8 cellular contexts compared by ENCODE assay signal in the genomic region with DNA sequence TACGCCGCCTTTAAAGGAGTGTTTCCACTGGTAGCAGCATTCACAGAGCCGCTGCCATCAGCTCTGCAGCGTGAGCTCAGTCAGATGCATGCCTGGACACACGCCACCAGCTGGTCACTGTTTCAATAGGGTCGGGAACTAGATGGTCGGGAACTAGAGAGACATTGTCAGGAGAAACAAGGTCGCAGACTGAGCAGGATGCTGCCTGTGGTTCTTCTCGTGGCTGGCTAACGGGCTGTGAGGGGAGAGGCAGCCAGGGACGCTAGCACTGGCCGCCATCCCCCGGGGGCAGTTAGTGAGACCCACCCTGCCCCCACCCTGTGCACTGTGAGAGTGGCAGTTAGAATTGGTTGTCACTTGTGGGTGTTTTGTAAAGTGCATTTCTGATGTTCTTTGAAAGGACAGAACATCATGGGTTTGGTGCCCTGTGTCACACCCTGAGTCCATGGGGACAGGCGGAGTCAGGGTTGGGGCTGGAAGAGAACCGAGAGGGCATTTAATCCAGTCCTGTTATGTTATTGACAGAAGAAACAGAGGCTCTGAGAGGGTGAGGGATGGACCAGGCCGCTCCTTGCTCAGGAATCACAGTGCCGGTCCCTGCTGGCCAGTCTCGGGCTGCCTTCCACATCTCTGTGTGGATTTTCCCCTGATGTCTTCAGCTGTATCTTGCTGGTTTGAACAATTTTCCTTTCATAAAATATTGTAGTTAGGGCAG.
DNase-seq lines count a peak whose midpoint lies in the region; ATAC-seq and TF ChIP-seq lines count a peak whose summit lies in the region.

No MANE protein-coding gene starts in this region.

- ATAC-seq in Panc1 (peak; percentile 92), HG03354 (IDR thresholded peaks at IDR 0.05; ENCODE audit: poor library complexity, severe bottlenecking, unreplicated experiment) (no peak), GM18907 (IDR thresholded peaks at IDR 0.05; ENCODE audit: unreplicated experiment) (no peak)

- BruUV-seq in Panc1 (replicated peaks; lab: Mats Ljungman, UMichigan): no TSS peak

- POLR2A ChIA-PET in Panc1 (lab: Charles Lee): no interaction called here

- H3K4me1 ChIP-seq in Panc1 (ENCODE audit: control insufficient read depth, insufficient read depth, low read length): peaks cover 51% of the 10 kb centered on the region

- no peaks in the 10 kb centered on the region for H3K9me3 ChIP-seq in Panc1 (ENCODE audit: control insufficient read depth, insufficient read depth, low read depth, low read length)

- H3K36me3 ChIP-seq in Panc1 (ENCODE audit: control insufficient read depth, insufficient read depth, low read length): no peaks in the 10 kb centered on the region

- no peaks in the 10 kb centered on the region for H3K27me3 Mint-ChIP-seq in neural crest cell (ENCODE audit: low read depth)

- DNase-seq in G401 (ENCODE audit: low spot score): peak; percentile 82
- DNase-seq in Panc1 (ENCODE audit: low read depth, low spot score): no peak
- peak; percentile 30 for DNase-seq in fibroblast of gingiva (ENCODE audit: low read depth)
- peak; percentile 51 for DNase-seq in neural crest cell (ENCODE audit: low read depth, low spot score)
- no peak for DNase-seq in RPMI8226
- DNase-seq in activated T-cell treated with anti-CD3 and anti-CD28 coated beads, Interleukin-2, amount 50 U/mL, for 1 hour: no peak

- H3K4me1 Mint-ChIP-seq in neural crest cell: peaks cover 30% of the 10 kb centered on the region

- in situ Hi-C loops in G401 (cut with HindIII; ENCODE audit: low sequenced_read_pairs) (no loop called here), Panc1 (cut with HindIII; ENCODE audit: low pct_unique_long_range_greater_than_20kb, low sequenced_read_pairs) (no loop called here)

- H3K4me3 ChIP-seq in Panc1 (ENCODE audit: low read depth in 2 of 2, low read length in 2 of 2): peak overlapping the region in 1 of 2 experiments; percentile 32; a peak in 2 of 4 replicates

- H3K27ac ChIP-seq in Panc1 (ENCODE audit: low read length): peak overlapping the region; percentile 85

- H3K4me3 Mint-ChIP-seq in neural crest cell: no peak overlapping the region

- H3K27me3 ChIP-seq in Panc1 (ENCODE audit: control insufficient read depth, insufficient read depth, low read length): no peaks in the 10 kb centered on the region

- intact Hi-C loops in Panc1 (cut with micrococcal nuclease; ENCODE audit: unreplicated experiment): no loop called here

- no peaks in the 10 kb centered on the region for H3K9me3 Mint-ChIP-seq in neural crest cell

- no peak overlapping the region for H3K27ac Mint-ChIP-seq in neural crest cell (ENCODE audit: unreplicated experiment)

- TF ChIP-seq CTCF in Panc1 (IDR thresholded peaks at IDR 0.05): peak; percentile 75
- peak; percentile 54 for TF ChIP-seq CTCF in neural crest cell (conservative IDR thresholded peaks at IDR 0.05)

- CTCF ChIA-PET in Panc1 (lab: Charles Lee): interaction anchor here (1.0 kb wide), 1 partner anchor 103 kb away, joined by 5 read pairs; no protein-coding TSS in a partner anchor

- no peaks in the 10 kb centered on the region for H3K36me3 Mint-ChIP-seq in neural crest cell (ENCODE audit: low read depth)

Comparison
In these comparisons a context has a peak if more than half of its experiments do, and no peak if none do; other contexts are left out.
1. DNase-seq: peak in G401 (single experiment), fibroblast of gingiva (single experiment) and neural crest cell (single experiment); none in Panc1 (single experiment), RPMI8226 (single experiment) and activated T-cell treated with anti-CD3 and anti-CD28 coated beads, Interleukin-2, amount 50 U/mL, for 1 hour (single experiment).